Comparison of ENCODE assay signal across 1 cellular context in genomic region chr4:179165862-179166261, GRCh38.
TF ChIP-seq lines count a peak whose summit lies in the region.

No MANE protein-coding gene starts in this region.

TF ChIP-seq in GM23338, 12 proteins besides CTCF, POLR2A, EP300 and RAD21 (continued from another document):
- TF ChIP-seq REST (IDR thresholded peaks at IDR 0.05; ENCODE audit: unreplicated experiment) = no peak
- TF ChIP-seq ZNF462 (CRISPR knock-in tag; IDR thresholded peaks at IDR 0.05) = no peak
- TF ChIP-seq EZH2 (IDR thresholded peaks at IDR 0.05; ENCODE audit: low read depth, unreplicated experiment) = no peak
- TF ChIP-seq JUNB (IDR thresholded peaks at IDR 0.05; ENCODE audit: unreplicated experiment) = no peak
- no peak for TF ChIP-seq ETS1 (IDR thresholded peaks at IDR 0.05)
- no peak; the same call in 1 of the 2 replicates for TF ChIP-seq POLR2AphosphoS5 (IDR thresholded peaks at IDR 0.05; ENCODE audit: low read depth)
- TF ChIP-seq EZH2phosphoT487 (IDR thresholded peaks at IDR 0.05; ENCODE audit: unreplicated experiment) = no peak
